ENCODE assay signal across 21 cellular contexts in the genomic region with DNA sequence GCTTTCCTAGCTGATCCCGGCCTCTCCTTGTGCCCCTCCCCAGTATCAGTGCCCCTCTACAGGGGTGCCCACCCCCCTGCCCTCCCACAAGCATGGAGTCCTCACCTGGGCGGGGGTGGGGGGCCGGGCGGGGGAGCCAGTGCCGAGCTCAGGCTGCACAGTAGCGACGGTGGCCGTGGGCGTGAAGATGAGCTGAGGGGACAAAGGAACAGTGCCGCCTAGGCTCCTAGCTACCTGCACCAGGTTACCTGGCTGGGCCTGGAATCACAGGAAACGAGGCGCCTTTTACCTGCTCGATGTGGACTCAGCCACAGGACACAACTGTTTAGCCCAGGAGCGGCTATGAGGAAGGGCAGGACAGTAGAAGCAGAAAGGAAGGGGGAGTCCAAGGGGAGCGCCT. TPM values are rescaled to one million over a fixed set of nuclear protein-coding genes. Genes with fewer than 3 reads are reported as not detected.
"Had no signal": no experiment of that assay in that cellular context is flagged by ENCODE, and none has a peak within 500 bp of the region (broad histone marks: within the 10 kb centered on the region; RNA-seq: fewer than 3 reads in every experiment).

No MANE protein-coding gene starts in this region.

- H3K9me3 ChIP-seq: colonic mucosa, gastroesophageal sphincter, spleen, upper lobe of left lung had no signal

- H3K27me3 ChIP-seq: colonic mucosa, gastroesophageal sphincter, hepatocyte, upper lobe of left lung had no signal

- H3K36me3 ChIP-seq: colonic mucosa, upper lobe of left lung had no signal

- H3K4me1 ChIP-seq: colonic mucosa had no signal

- H3K79me2 ChIP-seq: hepatocyte had no signal

- H2AFZ ChIP-seq: hepatocyte had no signal

- H3K4me2 ChIP-seq: hepatocyte had no signal

- H3K27ac ChIP-seq: colonic mucosa, hepatocyte had no signal

- H3K4me3 ChIP-seq: colonic mucosa, gastroesophageal sphincter, hepatocyte, upper lobe of left lung had no signal

RNA-seq across cellular contexts. Expression of a gene that starts 47.5 kb away (rescaled TPM):
- total RNA-seq: activated B cell treated with CpG ODN at 0.5 μM for 24 hours; activated CD8-positive, alpha-beta T cell treated with anti-CD3 and anti-CD28 coated beads for 36 hours; activated naive CD4-positive, alpha-beta T cell treated with anti-CD3 and anti-CD28 coated beads, Interleukin-2, amount 50 U/mL, for 72 hours; activated T-helper 17 cell treated with anti-CD3 and anti-CD28 coated beads, Interleukin-2, amount 50 U/mL, for 72 hours; bronchial epithelial cell; colonic mucosa; dermis microvascular lymphatic vessel endothelial cell; epithelial cell of proximal tubule; hepatocyte; liver; mammary epithelial cell; neural crest cell; occipital lobe; pulmonary artery endothelial cell; right cardiac atrium; subcutaneous adipose tissue; T-helper 2 cell treated with Interferon-gamma antibody and Interleukin-4, amounts not matched to agents 100 ng/mL and 5 ng/mL, for 36 hours had no signal
- polyA plus RNA-seq: hepatocyte, liver, mammary epithelial cell, right cardiac atrium, thymus had no signal
